Comparison of ENCODE assay signal across 35 cellular contexts in the genomic region with DNA sequence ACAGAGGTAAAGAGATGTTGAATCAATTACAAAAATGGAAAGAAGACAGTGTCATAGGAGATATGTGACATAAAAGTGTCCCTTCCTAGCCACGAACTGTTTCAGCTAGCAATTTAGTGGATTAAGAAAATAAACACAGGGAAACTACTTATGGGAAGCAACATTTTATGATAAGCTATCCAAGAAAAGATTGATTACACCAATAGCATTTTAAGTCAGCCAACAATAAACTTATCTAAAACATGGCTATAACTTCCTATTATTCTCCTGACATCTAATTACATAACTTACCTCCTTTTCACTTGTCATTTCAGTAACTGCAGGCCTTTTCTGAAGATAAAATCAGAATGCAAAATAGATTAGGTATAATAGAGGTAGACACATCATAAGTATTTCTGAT.
"Had no signal": no experiment of that assay in that cellular context is flagged by ENCODE, and none has a peak within 500 bp of the region (broad histone marks: within the 10 kb centered on the region; RNA-seq: fewer than 3 reads in every experiment).

No MANE protein-coding gene starts in this region.

- DNase-seq: Kasumi-1, MG63, MM.1S, MV-4-11, NCI-H1048, NCI-H1092, NCI-H1092 treated with DMSO at 0.1 percent for 48 hours, NCI-H1105, NCI-H1105 treated with DMSO at 0.1 percent for 48 hours, NCI-H1417, NCI-H1417 treated with DMSO at 0.1 percent for 48 hours, NCI-H1436, NCI-H1436 treated with DMSO at 0.1 percent for 48 hours, NCI-H146, NCI-H1694, NCI-H1694 treated with DMSO at 0.1 percent for 48 hours, NCI-H187, NCI-H187 treated with DMSO at 0.1 percent for 48 hours, NCI-H1930, NCI-H2029, NCI-H2029 treated with DMSO at 0.1 percent for 48 hours, NCI-H2081, NCI-H2081 treated with DMSO at 0.1 percent for 48 hours, NCI-H2107, NCI-H2171, NCI-H2171 treated with DMSO at 0.1 percent for 48 hours, NCI-H2227 treated with DMSO at 0.1 percent for 48 hours, NCI-H226, NCI-H345, NCI-H446, NCI-H446 treated with DMSO at 0.1 percent for 48 hours, NCI-H510A, NCI-H510A treated with DMSO at 0.1 percent for 48 hours, NCI-H524, NCI-H524 treated with DMSO at 0.1 percent for 48 hours had no signal

- H3K9me3 ChIP-seq: MG63 had no signal

- H3K36me3 ChIP-seq: MG63 had no signal

- H3K4me3 ChIP-seq: MG63 had no signal
